In genomic region chr1:107844009-107844408, GRCh38 we compare ENCODE assay signal across 17 cellular contexts.
DNase-seq lines count a peak whose midpoint lies in the region; ATAC-seq and TF ChIP-seq lines count a peak whose summit lies in the region.
"Had no signal": no experiment of that assay in that cellular context is flagged by ENCODE, and none has a peak within 500 bp of the region (broad histone marks: within the 10 kb centered on the region; RNA-seq: fewer than 3 reads in every experiment).

No MANE protein-coding gene starts in this region.

- ATAC-seq in activated CD8-positive, alpha-beta T cell treated with anti-CD3 and anti-CD28 coated beads, Interleukin-2, amount 10 ng/mL, durations not matched to agents 7 days and 5 days = peak; percentile 13
- peak; percentile 31 to 37 for ATAC-seq in naive thymus-derived CD8-positive, alpha-beta T cell
- ATAC-seq: pancreas had no signal

- peak overlapping the region; percentile 46 for H3K4me3 ChIP-seq in CD8-positive, alpha-beta memory T cell (ENCODE audit: low read length)
- no peak overlapping the region for H3K4me3 ChIP-seq in mammary epithelial cell (replicated peaks in 1 of 3; ENCODE audit: insufficient read depth in 1 of 3, low read depth in 2 of 3, low read length in 3 of 3)
- H3K4me3 ChIP-seq: pancreas, sigmoid colon, thoracic aorta had no signal

- DNase-seq in CD14-positive monocyte (ENCODE audit: low spot score) (no peak), hypothalamus (lab: John Stamatoyannopoulos, UW) (no peak), NCI-H510A (lab: John Stamatoyannopoulos, UW) (no peak), mammary epithelial cell (no peak)
- DNase-seq in CD8-positive, alpha-beta memory T cell = no peak
- DNase-seq in activated CD8-positive, alpha-beta T cell treated with anti-CD3 and anti-CD28 coated beads, Interleukin-2, amount 10 ng/mL, durations not matched to agents 7 days and 5 days = no peak
- no peak for DNase-seq in naive thymus-derived CD8-positive, alpha-beta T cell
- DNase-seq: DMS53; hippocampal formation; MV-4-11; NCI-H2029 treated with DMSO at 0.1 percent for 48 hours; pancreas; SHP77 treated with DMSO at 0.1 percent for 48 hours; sigmoid colon; stimulated activated CD4-positive, alpha-beta T cell treated with anti-CD3 and anti-CD28 coated beads, Interleukin-2, amount 100 ng/mL, for 24 hours had no signal

- peaks cover 51% of the 10 kb centered on the region for H3K4me1 ChIP-seq in CD8-positive, alpha-beta memory T cell (ENCODE audit: insufficient read depth, low read length)
- H3K4me1 ChIP-seq in mammary epithelial cell (ENCODE audit: insufficient read depth, low read length) = peaks cover 4% of the 10 kb centered on the region
- H3K4me1 ChIP-seq: pancreas, sigmoid colon had no signal

- no peaks in the 10 kb centered on the region for H3K27me3 ChIP-seq in CD8-positive, alpha-beta memory T cell (ENCODE audit: insufficient read depth, low read length, poor library complexity, severe bottlenecking)
- H3K27me3 ChIP-seq in mammary epithelial cell (ENCODE audit: insufficient read depth, low read length) = no peaks in the 10 kb centered on the region
- H3K27me3 ChIP-seq: sigmoid colon had no signal

- peaks cover 2 to 3% of the 10 kb centered on the region in 2 donors for H3K36me3 Mint-ChIP-seq in CD14-positive monocyte
- H3K36me3 Mint-ChIP-seq in CD8-positive, alpha-beta memory T cell = peaks cover 6 to 41% (median 14%) of the 10 kb centered on the region in 3 donors
- H3K36me3 Mint-ChIP-seq in activated CD8-positive, alpha-beta T cell treated with anti-CD3 and anti-CD28 coated beads, Interleukin-2, amount 10 ng/mL, durations not matched to agents 7 days and 5 days (ENCODE audit: low read depth) = peaks cover 36% of the 10 kb centered on the region
- H3K36me3 Mint-ChIP-seq in naive thymus-derived CD8-positive, alpha-beta T cell = peaks cover 0 to 26% (median 5%) of the 10 kb centered on the region in 3 donors

- TF ChIP-seq CTCF in CD14-positive monocyte (IDR thresholded peaks at IDR 0.05) (no peak), mammary epithelial cell (conservative IDR thresholded peaks at IDR 0.05 in 1 of 2, IDR thresholded peaks at IDR 0.05 in 1 of 2; ENCODE audit: extremely low read depth in 1 of 2, insufficient read depth in 1 of 2, low read depth in 1 of 2, low read length in 2 of 2) (no peak)

- dilution Hi-C loops in mammary epithelial cell (cut with HindIII; ENCODE audit: low sequenced_read_pairs) = no loop called here

- intact Hi-C loops in CD14-positive monocyte (cut with micrococcal nuclease) = no loop called here
- intact Hi-C loops in mammary epithelial cell (cut with micrococcal nuclease) = no loop called here

- H3K4me2 ChIP-seq in mammary epithelial cell (ENCODE audit: insufficient read depth, low read depth, low read length) = no peak overlapping the region

- peaks cover 0 to 2% (median under 1%) of the 10 kb centered on the region in 7 donors for H3K9me3 Mint-ChIP-seq in CD14-positive monocyte
- H3K9me3 Mint-ChIP-seq in CD8-positive, alpha-beta memory T cell = peaks cover 16 to 41% (median 31%) of the 10 kb centered on the region in 5 donors
- peaks cover 22% of the 10 kb centered on the region for H3K9me3 Mint-ChIP-seq in activated CD8-positive, alpha-beta T cell treated with anti-CD3 and anti-CD28 coated beads, Interleukin-2, amount 10 ng/mL, durations not matched to agents 7 days and 5 days (ENCODE audit: insufficient read depth)
- H3K9me3 Mint-ChIP-seq in naive thymus-derived CD8-positive, alpha-beta T cell = peaks cover 0 to 35% (median 11%) of the 10 kb centered on the region in 9 donors

- no peak overlapping the region for H2AFZ ChIP-seq in mammary epithelial cell (ENCODE audit: low read depth, low read length)

- H3K4me1 Mint-ChIP-seq in CD14-positive monocyte = peaks cover 69% of the 10 kb centered on the region
- H3K4me1 Mint-ChIP-seq in CD8-positive, alpha-beta memory T cell = peaks cover 73 to 82% (median 76%) of the 10 kb centered on the region in 3 donors
- peaks cover 72% of the 10 kb centered on the region for H3K4me1 Mint-ChIP-seq in activated CD8-positive, alpha-beta T cell treated with anti-CD3 and anti-CD28 coated beads, Interleukin-2, amount 10 ng/mL, durations not matched to agents 7 days and 5 days (ENCODE audit: low read depth)
- peaks cover 43 to 82% (median 68%) of the 10 kb centered on the region in 4 donors for H3K4me1 Mint-ChIP-seq in naive thymus-derived CD8-positive, alpha-beta T cell

- no peak overlapping the region for H3K9ac ChIP-seq in mammary epithelial cell (ENCODE audit: insufficient read depth, low read length)

- H3K27ac Mint-ChIP-seq in CD14-positive monocyte = peak overlapping the region in 3 of 7 donors; percentile 22 to 83 (median 63)
- H3K27ac Mint-ChIP-seq in CD8-positive, alpha-beta memory T cell = peak overlapping the region; percentile 73 to 93 (median 85)
- H3K27ac Mint-ChIP-seq in activated CD8-positive, alpha-beta T cell treated with anti-CD3 and anti-CD28 coated beads, Interleukin-2, amount 10 ng/mL, durations not matched to agents 7 days and 5 days = peak overlapping the region; percentile 77
- peak overlapping the region; percentile 75 to 98 (median 90) for H3K27ac Mint-ChIP-seq in naive thymus-derived CD8-positive, alpha-beta T cell
- H3K27ac Mint-ChIP-seq: T-helper 1 cell treated with Interleukin-12 subunit alpha and Interleukin-12 subunit beta and Interleukin-4 antibody, amounts not matched to agents 30 μg/mL and 1 μg/mL, for 36 hours had no signal

- peaks cover 0 to 3% (median 0%) of the 10 kb centered on the region in 3 donors for H3K27me3 Mint-ChIP-seq in CD14-positive monocyte (ENCODE audit: low read depth in 3 of 3)
- H3K27me3 Mint-ChIP-seq in CD8-positive, alpha-beta memory T cell = peaks cover 0 to 4% of the 10 kb centered on the region in 2 donors
- H3K27me3 Mint-ChIP-seq in activated CD8-positive, alpha-beta T cell treated with anti-CD3 and anti-CD28 coated beads, Interleukin-2, amount 10 ng/mL, durations not matched to agents 7 days and 5 days (ENCODE audit: low read depth) = no peaks in the 10 kb centered on the region
- no peaks in the 10 kb centered on the region for H3K27me3 Mint-ChIP-seq in naive thymus-derived CD8-positive, alpha-beta T cell

- WGBS in mammary epithelial cell (ENCODE audit: low coverage, missing lambda C conversion rate) = 76% methylated on average over 5 of the region's 6 CpGs

- peak overlapping the region; percentile 59 to 74 for H3K4me3 Mint-ChIP-seq in CD14-positive monocyte
- peak overlapping the region; percentile 45 to 85 (median 79) for H3K4me3 Mint-ChIP-seq in CD8-positive, alpha-beta memory T cell
- peak overlapping the region; percentile 51 for H3K4me3 Mint-ChIP-seq in activated CD8-positive, alpha-beta T cell treated with anti-CD3 and anti-CD28 coated beads, Interleukin-2, amount 10 ng/mL, durations not matched to agents 7 days and 5 days
- H3K4me3 Mint-ChIP-seq in naive thymus-derived CD8-positive, alpha-beta T cell = peak overlapping the region; percentile 70 to 89 (median 82)
- H3K4me3 Mint-ChIP-seq: T-helper 1 cell treated with Interleukin-12 subunit alpha and Interleukin-12 subunit beta and Interleukin-4 antibody, amounts not matched to agents 30 μg/mL and 1 μg/mL, for 36 hours had no signal

- H3K36me3 ChIP-seq in CD8-positive, alpha-beta memory T cell (ENCODE audit: insufficient read depth, low read length) = no peaks in the 10 kb centered on the region
- no peaks in the 10 kb centered on the region for H3K36me3 ChIP-seq in mammary epithelial cell (ENCODE audit: insufficient read depth, low read length)
- H3K36me3 ChIP-seq: pancreas, sigmoid colon, thoracic aorta had no signal

- no peaks in the 10 kb centered on the region for H3K79me2 ChIP-seq in mammary epithelial cell (ENCODE audit: insufficient read depth, low read length)

- H3K9me3 ChIP-seq in CD8-positive, alpha-beta memory T cell (ENCODE audit: low read length) = no peaks in the 10 kb centered on the region
- no peaks in the 10 kb centered on the region for H3K9me3 ChIP-seq in mammary epithelial cell (replicated peaks; ENCODE audit: insufficient read depth, low read length)
- H3K9me3 ChIP-seq: pancreas, sigmoid colon, thoracic aorta had no signal

- CTCF ChIA-PET in CD8-positive, alpha-beta memory T cell (lab: Charles Lee) = interaction anchor here (1.2 to 1.3 kb wide), 2 partner anchors 120 to 281 kb away, joined by 3 to 4 read pairs; no protein-coding TSS in a partner anchor
- CTCF ChIA-PET in activated CD8-positive, alpha-beta T cell treated with anti-CD3 and anti-CD28 coated beads, Interleukin-2, amount 10 ng/mL, durations not matched to agents 7 days and 5 days (lab: Charles Lee) = interaction anchor here (0.8 to 1.9 kb wide), 5 partner anchors 62 to 357 kb away, joined by 3 to 5 read pairs (median 4); partner anchors contain the start of genes SLC25A24 and VAV3
- CTCF ChIA-PET in mammary epithelial cell (lab: Charles Lee; ENCODE audit: low non-redundant PET) = no interaction called here

- in situ Hi-C loops in mammary epithelial cell (cut with MboI; ENCODE audit: low sequenced_read_pairs in 2 of 2) = no loop called here

- no peak overlapping the region for H3K27ac ChIP-seq in CD8-positive, alpha-beta memory T cell (ENCODE audit: low read depth, low read length)
- H3K27ac ChIP-seq in mammary epithelial cell (ENCODE audit: insufficient read depth, low read depth, low read length) = no peak overlapping the region
- H3K27ac ChIP-seq: pancreas, sigmoid colon, thoracic aorta had no signal

- POLR2A ChIA-PET in CD8-positive, alpha-beta memory T cell (lab: Charles Lee) = no interaction called here
- POLR2A ChIA-PET in activated CD8-positive, alpha-beta T cell treated with anti-CD3 and anti-CD28 coated beads, Interleukin-2, amount 10 ng/mL, durations not matched to agents 7 days and 5 days (lab: Charles Lee) = no interaction called here
- POLR2A ChIA-PET in naive thymus-derived CD8-positive, alpha-beta T cell (lab: Charles Lee) = interaction anchor here (1.0 to 1.6 kb wide), 4 partner anchors 9 to 49 kb away, joined by 3 to 6 read pairs (median 4); no protein-coding TSS in a partner anchor

- no TSS peak for BruUV-seq in mammary epithelial cell (replicated peaks; lab: Mats Ljungman, UMichigan)

- H4K20me1 ChIP-seq in mammary epithelial cell (ENCODE audit: insufficient read depth, low read length) = no peaks in the 10 kb centered on the region
